Comparison of ENCODE assay signal across 8 cellular contexts in genomic region chr13:102394158-102395053, GRCh38. TPM values are rescaled to one million over a fixed set of nuclear protein-coding genes. Genes with fewer than 3 reads are reported as not detected.
DNase-seq lines count a peak whose midpoint lies in the region; ATAC-seq and TF ChIP-seq lines count a peak whose summit lies in the region.

No MANE protein-coding gene starts in this region.

- no peaks in the 10 kb centered on the region for H3K9me3 ChIP-seq in Karpas-422 (ENCODE audit: low read length)

- TF ChIP-seq CTCF in GM12872 (IDR thresholded peaks at IDR 0.05; ENCODE audit: insufficient read depth, low read depth, low read length) (peak; percentile 44), activated B cell treated with CpG ODN at 0.5 μM for 24 hours (IDR thresholded peaks at IDR 0.05) (no peak)

- peaks cover 16% of the 10 kb centered on the region for H3K27me3 Mint-ChIP-seq in activated B cell treated with CpG ODN at 0.5 μM for 24 hours

- H3K36me3 Mint-ChIP-seq in activated B cell treated with CpG ODN at 0.5 μM for 24 hours (ENCODE audit: low read depth), result no peaks in the 10 kb centered on the region

- DNase-seq in NCI-H1694 treated with DMSO at 0.1 percent for 48 hours (lab: John Stamatoyannopoulos, UW), result peak; percentile 79
- DNase-seq in activated B cell treated with CpG ODN at 0.5 μM for 24 hours, result peak; percentile 88
- peak; percentile 94 for DNase-seq in central memory CD4-positive, alpha-beta T cell
- peak; percentile 73 for DNase-seq in iris pigment epithelial cell (ENCODE audit: low read depth)
- DNase-seq in smooth muscle cell of the brain vasculature (ENCODE audit: low read depth, low spot score), result peak; percentile 56
- no peak for DNase-seq in Karpas-422

- no peaks in the 10 kb centered on the region for H3K4me1 ChIP-seq in Karpas-422 (ENCODE audit: low read length)

- H4K20me1 ChIP-seq in Karpas-422 (ENCODE audit: insufficient read depth, low read depth, low read length), result no peaks in the 10 kb centered on the region

- H3K4me3 Mint-ChIP-seq in activated B cell treated with CpG ODN at 0.5 μM for 24 hours, result peak overlapping the region; percentile 87

- H3K27ac ChIP-seq in Karpas-422 (ENCODE audit: low read length), result no peak overlapping the region

- H3K79me2 ChIP-seq in Karpas-422 (ENCODE audit: low read length), result no peaks in the 10 kb centered on the region

- no peaks in the 10 kb centered on the region for H3K36me3 ChIP-seq in Karpas-422 (ENCODE audit: insufficient read depth, low read length)

- no peak overlapping the region for H3K4me2 ChIP-seq in Karpas-422 (ENCODE audit: low read depth, low read length, poor library complexity, severe bottlenecking)

- ATAC-seq in HG02678 (IDR thresholded peaks at IDR 0.05; ENCODE audit: unreplicated experiment), result peak; percentile 96
- peak; percentile 94 for ATAC-seq in activated B cell treated with CpG ODN at 0.5 μM for 24 hours (ENCODE audit: low read depth)

- POLR2A ChIA-PET in activated B cell treated with CpG ODN at 0.5 μM for 24 hours (lab: Charles Lee), result interaction anchor here (2.0 to 2.2 kb wide), 2 partner anchors 202 to 452 kb away, joined by 9 read pairs; partner anchors contain the start of gene ERCC5

- H2AFZ ChIP-seq in Karpas-422 (ENCODE audit: low read length), result no peak overlapping the region

- no peaks in the 10 kb centered on the region for H3K27me3 ChIP-seq in Karpas-422 (ENCODE audit: low read length)

- intact Hi-C loops in activated B cell treated with CpG ODN at 0.5 μM for 24 hours (cut with micrococcal nuclease), result loop anchor here (1.0 to 10.0 kb wide), 5 partner anchors 202 to 1810 kb away; partner anchors contain the start of genes ERCC5, GGACT, TEX30 and TMTC4

- H3K4me3 ChIP-seq in Karpas-422 (ENCODE audit: low read length), result no peak overlapping the region

- peak overlapping the region; percentile 56 for H3K27ac Mint-ChIP-seq in activated B cell treated with CpG ODN at 0.5 μM for 24 hours

- peaks cover 8% of the 10 kb centered on the region for H3K4me1 Mint-ChIP-seq in activated B cell treated with CpG ODN at 0.5 μM for 24 hours

- no peak overlapping the region for H3K9ac ChIP-seq in Karpas-422 (ENCODE audit: low read length)

- no peaks in the 10 kb centered on the region for H3K9me2 ChIP-seq in Karpas-422 (replicated peaks; ENCODE audit: insufficient read depth, low read length)

- no peaks in the 10 kb centered on the region for H3K9me3 Mint-ChIP-seq in activated B cell treated with CpG ODN at 0.5 μM for 24 hours

- CTCF ChIA-PET in activated B cell treated with CpG ODN at 0.5 μM for 24 hours (lab: Charles Lee), result no interaction called here

RNA-seq across cellular contexts. Expression of gene FGF14, which starts 7.4 kb away (rescaled TPM):
- not detected in 2 replicates for total RNA-seq in activated B cell treated with CpG ODN at 0.5 μM for 24 hours
- not detected in 2 replicates for total RNA-seq in Karpas-422 (2014; rRNA removed; shearing (Covaris generic); ENCODE audit: low replicate concordance)
